Comparison of ENCODE assay signal across 23 cellular contexts in genomic region chrX:81542255-81542654, GRCh38.
"Had no signal": no experiment of that assay in that cellular context is flagged by ENCODE, and none has a peak within 500 bp of the region (broad histone marks: within the 10 kb centered on the region; RNA-seq: fewer than 3 reads in every experiment).

No MANE protein-coding gene starts in this region.

- H3K4me1 ChIP-seq: Peyer's patch, SJCRH30 had no signal

- H3K27me3 ChIP-seq: Peyer's patch, SJCRH30 had no signal

- H3K9me3 ChIP-seq: Peyer's patch, SJCRH30 had no signal

- H3K36me3 ChIP-seq: Peyer's patch, SJCRH30 had no signal

- H3K4me2 ChIP-seq: PC-9 had no signal

- H3K4me3 ChIP-seq: PC-9, Peyer's patch, SJCRH30 had no signal

- H2AFZ ChIP-seq: PC-9 had no signal

- H3K27ac ChIP-seq: PC-9, Peyer's patch, SJCRH30 had no signal

- ATAC-seq: Right ventricle myocardium inferior, SK-N-SH treated with all-trans-retinoic acid at 6 μM for 48 hours had no signal

- DNase-seq: KBM-7; NCI-H1092; NCI-H1105 treated with DMSO at 0.1 percent for 48 hours; NCI-H1436; NCI-H187; NCI-H2029; NCI-H2081 treated with DMSO at 0.1 percent for 48 hours; NCI-H2171; NCI-H226; NCI-H446; NCI-H510A; NCI-H524 treated with DMSO at 0.1 percent for 48 hours; NCI-H69; NCI-H774; NK-92 treated with Interleukin-12 subunit alpha and Interleukin-12 subunit beta, amount 100 ng/mL, for 24 hours; OCI-M1; PC-9; Peyer's patch; SHP77 treated with DMSO at 0.1 percent for 48 hours; SJCRH30; T-helper 1 cell had no signal
